8 cellular contexts compared by ENCODE assay signal in genomic region chr5:177447066-177447610, GRCh38. TPM values are rescaled to one million over a fixed set of nuclear protein-coding genes. Genes with fewer than 3 reads are reported as not detected.
DNase-seq lines count a peak whose midpoint lies in the region; ATAC-seq, FAIRE-seq and TF ChIP-seq lines count a peak whose summit lies in the region.

No MANE protein-coding gene starts in this region.

- H3F3A ChIP-seq in PC-3 (ENCODE audit: low read length, unreplicated experiment) = peaks cover 7% of the 10 kb centered on the region

- H3K4me2 ChIP-seq in PC-3 (ENCODE audit: low read length) = peak overlapping the region; percentile 97
- peak overlapping the region; percentile 97 for H3K4me2 ChIP-seq in osteoblast (ENCODE audit: insufficient read depth, low read length)

- H3K4me3 Mint-ChIP-seq in CD4-positive, CD25-positive, alpha-beta regulatory T cell = peak overlapping the region in 2 of 4 donors; percentile 46 to 97

- H3K27ac Mint-ChIP-seq in CD4-positive, CD25-positive, alpha-beta regulatory T cell = no peak overlapping the region

- no TSS peak for BruUV-seq in PC-3 (replicated peaks; lab: Mats Ljungman, UMichigan)

- peaks cover under 1% of the 10 kb centered on the region for H3K36me3 ChIP-seq in CD4-positive, CD25-positive, alpha-beta regulatory T cell (ENCODE audit: control insufficient read depth, insufficient read depth, low read length)
- H3K36me3 ChIP-seq in PC-3 (ENCODE audit: low read depth, low read length) = peaks cover 6% of the 10 kb centered on the region; the same call in 1 of the 2 replicates
- H3K36me3 ChIP-seq in osteoblast (ENCODE audit: insufficient read depth, low read length) = peaks cover 5% of the 10 kb centered on the region

- CTCF ChIA-PET in PC-3 (lab: Charles Lee) = interaction anchor here (0.5 to 1.6 kb wide), 7 partner anchors 10 to 311 kb away, joined by 3 to 18 read pairs (median 5); partner anchors contain the start of gene GRK6

- peak; percentile 19 to 35 for ATAC-seq in CD4-positive, CD25-positive, alpha-beta regulatory T cell (ENCODE audit: low read depth in 2 of 2)
- ATAC-seq in GM19395 (IDR thresholded peaks at IDR 0.05; ENCODE audit: unreplicated experiment) (peak; percentile 39), HG03442 (IDR thresholded peaks at IDR 0.05; ENCODE audit: unreplicated experiment) (peak; percentile 32), PC-3 (peak; percentile 19), foreskin keratinocyte (peak; percentile 4)

- peaks cover 52% of the 10 kb centered on the region for H3K4me1 ChIP-seq in CD4-positive, CD25-positive, alpha-beta regulatory T cell (ENCODE audit: control insufficient read depth, insufficient read depth, low read length, poor library complexity, severe bottlenecking)
- peaks cover 23% of the 10 kb centered on the region for H3K4me1 ChIP-seq in PC-3 (ENCODE audit: insufficient read depth, low read length)
- peaks cover 6% of the 10 kb centered on the region for H3K4me1 ChIP-seq in foreskin keratinocyte
- H3K4me1 ChIP-seq in osteoblast (ENCODE audit: insufficient read depth, low read length) = peaks cover 18% of the 10 kb centered on the region

- FAIRE-seq in GM19239 (lab: Jason Lieb, UNC) = no peak

- no peak overlapping the region for H3K4me3 ChIP-seq in CD4-positive, CD25-positive, alpha-beta regulatory T cell (ENCODE audit: low read depth, low read length)
- H3K4me3 ChIP-seq in PC-3 (ENCODE audit: low read length) (peak overlapping the region; percentile 82), osteoblast (ENCODE audit: insufficient read depth, low read length) (peak overlapping the region; percentile 82)

- POLR2A ChIA-PET in PC-3 (lab: Charles Lee; ENCODE audit: unreplicated experiment) = interaction anchor here (1.3 kb wide), 1 partner anchor 50 kb away, joined by 5 read pairs; the partner anchor contains the start of gene PDLIM7

- H2AFZ ChIP-seq in PC-3 (ENCODE audit: low read length) (no peak overlapping the region), osteoblast (ENCODE audit: low read length) (no peak overlapping the region)

- H4K20me1 ChIP-seq in PC-3 (ENCODE audit: low read length) (no peaks in the 10 kb centered on the region), osteoblast (ENCODE audit: insufficient read depth, low read length) (peaks cover 34% of the 10 kb centered on the region)

- no peak for TF ChIP-seq CTCF in PC-3 (conservative IDR thresholded peaks at IDR 0.05; ENCODE audit: low read depth, low read length)
- no peak for TF ChIP-seq CTCF in foreskin keratinocyte (conservative IDR thresholded peaks at IDR 0.05)
- no peak for TF ChIP-seq CTCF in osteoblast (IDR thresholded peaks at IDR 0.05; ENCODE audit: extremely low read depth, low read depth, low read length)

- no peaks in the 10 kb centered on the region for H3K9me3 ChIP-seq in CD4-positive, CD25-positive, alpha-beta regulatory T cell (ENCODE audit: control insufficient read depth in 2 of 2, low read length in 2 of 2)
- no peaks in the 10 kb centered on the region for H3K9me3 ChIP-seq in PC-3 (ENCODE audit: low read length)
- no peaks in the 10 kb centered on the region for H3K9me3 ChIP-seq in osteoblast (ENCODE audit: low read depth, low read length)

- H3K79me2 ChIP-seq in PC-3 (ENCODE audit: low read length) (peaks cover 48% of the 10 kb centered on the region), osteoblast (ENCODE audit: insufficient read depth, low read length) (peaks cover 15% of the 10 kb centered on the region)

- H3K9ac ChIP-seq in PC-3 (ENCODE audit: low read length) = peak overlapping the region; percentile 75

- H3K9me2 ChIP-seq in PC-3 (replicated peaks; ENCODE audit: low read length) = no peaks in the 10 kb centered on the region

- peaks cover 0 to 60% (median 35%) of the 10 kb centered on the region in 4 donors for H3K4me1 Mint-ChIP-seq in CD4-positive, CD25-positive, alpha-beta regulatory T cell

- H3K9me3 Mint-ChIP-seq in CD4-positive, CD25-positive, alpha-beta regulatory T cell = no peaks in the 10 kb centered on the region

- DNase-seq in CD4-positive, CD25-positive, alpha-beta regulatory T cell = peak; percentile 64 to 80 (median 75)
- DNase-seq in PC-3 (peak; percentile 60), foreskin keratinocyte (no peak), osteoblast (ENCODE audit: insufficient read length, low spot score, missing footprints) (peak; percentile 96), GM19239 (ENCODE audit: insufficient read length, low spot score) (no peak)
- peak; percentile 56 for DNase-seq in activated effector memory CD4-positive, alpha-beta T cell treated with Interleukin-2 at 50 U/mL for 16 hours

- peaks cover 4% of the 10 kb centered on the region for H3K36me3 Mint-ChIP-seq in CD4-positive, CD25-positive, alpha-beta regulatory T cell

- peaks cover 10% of the 10 kb centered on the region for H3K27me3 Mint-ChIP-seq in CD4-positive, CD25-positive, alpha-beta regulatory T cell

- no peaks in the 10 kb centered on the region for H3K27me3 ChIP-seq in CD4-positive, CD25-positive, alpha-beta regulatory T cell (ENCODE audit: control insufficient read depth, insufficient read depth, low read length)
- no peaks in the 10 kb centered on the region for H3K27me3 ChIP-seq in PC-3 (ENCODE audit: low read length)
- no peaks in the 10 kb centered on the region for H3K27me3 ChIP-seq in foreskin keratinocyte
- H3K27me3 ChIP-seq in osteoblast (ENCODE audit: insufficient read depth, low read length) = no peaks in the 10 kb centered on the region

- intact Hi-C loops in PC-3 (cut with micrococcal nuclease) = loop anchor here (2.0 kb wide), 2 partner anchors 20 to 128 kb away; partner anchors contain the start of gene GRK6

- peak overlapping the region; percentile 91 for H3K27ac ChIP-seq in CD4-positive, CD25-positive, alpha-beta regulatory T cell (ENCODE audit: insufficient read depth, low read length, poor library complexity, severe bottlenecking)
- H3K27ac ChIP-seq in PC-3 (ENCODE audit: low read length) (peak overlapping the region; percentile 85), foreskin keratinocyte (peak overlapping the region; percentile 69), osteoblast (ENCODE audit: low read depth, low read length) (peak overlapping the region; percentile 25)

RNA-seq across cellular contexts. Expression of gene PRR7, which starts 0.5 kb away (rescaled TPM):
- 21.8 TPM for total RNA-seq in CD4-positive, CD25-positive, alpha-beta regulatory T cell
- polyA plus RNA-seq in CD4-positive, CD25-positive, alpha-beta regulatory T cell = 10 to 100 TPM; 10.2 to 17.0 (median 11.7) TPM
- total RNA-seq in PC-3 (2014; rRNA removed) (40.6 and 47.2 TPM in 2 replicates), foreskin keratinocyte (2.4 and 3.0 TPM in 2 replicates), osteoblast (10.0 and 12.7 TPM in 2 replicates)
- 4.7 and 5.0 TPM in 2 replicates for polyA plus RNA-seq in foreskin keratinocyte

RNA-seq across cellular contexts. Expression of gene GRK6, which starts 20.7 kb away (rescaled TPM):
- total RNA-seq in CD4-positive, CD25-positive, alpha-beta regulatory T cell = 228 TPM
- polyA plus RNA-seq in CD4-positive, CD25-positive, alpha-beta regulatory T cell = 100 to 1,000 TPM in 2 of 4 donors, 10 to 100 TPM in 2; 79.2 to 127 (median 96.0) TPM
- 69.9 and 88.8 TPM in 2 replicates for total RNA-seq in PC-3 (2014; rRNA removed)
- total RNA-seq in foreskin keratinocyte = 49.4 and 58.1 TPM in 2 replicates
- polyA plus RNA-seq in foreskin keratinocyte = 44.7 and 50.5 TPM in 2 replicates
- total RNA-seq in osteoblast = 18.3 and 19.2 TPM in 2 replicates

RNA-seq across cellular contexts. Expression of gene DBN1, which starts 26.3 kb away (rescaled TPM):
- 2.3 TPM for total RNA-seq in CD4-positive, CD25-positive, alpha-beta regulatory T cell
- polyA plus RNA-seq in CD4-positive, CD25-positive, alpha-beta regulatory T cell = under 1 TPM in 1 of 4 donors, not detected in 3; 0.13 TPM
- 127 and 207 TPM in 2 replicates for total RNA-seq in PC-3 (2014; rRNA removed)
- 80.8 and 88.5 TPM in 2 replicates for total RNA-seq in foreskin keratinocyte
- 69.8 and 78.7 TPM in 2 replicates for polyA plus RNA-seq in foreskin keratinocyte
- 121 and 139 TPM in 2 replicates for total RNA-seq in osteoblast

RNA-seq across cellular contexts. Expression of gene F12, which starts 37.8 kb away (rescaled TPM):
- total RNA-seq in CD4-positive, CD25-positive, alpha-beta regulatory T cell = 0.35 TPM
- polyA plus RNA-seq in CD4-positive, CD25-positive, alpha-beta regulatory T cell = under 1 TPM in 3 of 4 donors, not detected in 1; 0.16 to 0.94 (median 0.20) TPM
- 31.0 and 36.8 TPM in 2 replicates for total RNA-seq in PC-3 (2014; rRNA removed)
- total RNA-seq in foreskin keratinocyte = 6.0 and 9.7 TPM in 2 replicates
- 11.8 and 12.3 TPM in 2 replicates for polyA plus RNA-seq in foreskin keratinocyte
- not detected in 2 replicates for total RNA-seq in osteoblast

RNA-seq across cellular contexts. Expression of gene PFN3, which starts 46.7 kb away (rescaled TPM):
- not detected for total RNA-seq in CD4-positive, CD25-positive, alpha-beta regulatory T cell
- not detected for polyA plus RNA-seq in CD4-positive, CD25-positive, alpha-beta regulatory T cell
- total RNA-seq in PC-3 (2014; rRNA removed) (not detected in 2 replicates), foreskin keratinocyte (not detected in 2 replicates), osteoblast (not detected in 2 replicates)
- not detected in 2 replicates for polyA plus RNA-seq in foreskin keratinocyte

Comparison
In these comparisons a context has a peak if more than half of its experiments do, and no peak if none do; other contexts are left out.
1. DNase-seq: peak in CD4-positive, CD25-positive, alpha-beta regulatory T cell (3 of 3), PC-3 (single experiment), activated effector memory CD4-positive, alpha-beta T cell treated with Interleukin-2 at 50 U/mL for 16 hours (single experiment) and osteoblast (single experiment); none in foreskin keratinocyte (0 of 2) and GM19239 (single experiment).
2. H3K27ac ChIP-seq: peak in every context shown above with its lines; median percentile 91 in CD4-positive, CD25-positive, alpha-beta regulatory T cell; 85 in PC-3; 69 in foreskin keratinocyte; 25 in osteoblast.
3. RNA of gene DBN1, which starts 26.3 kb away (total RNA-seq): 121 to 139 TPM in osteoblast, 127 to 207 TPM in PC-3 and 80.8 to 88.5 TPM in foreskin keratinocyte; 2.3 TPM in CD4-positive, CD25-positive, alpha-beta regulatory T cell (single experiment); every median in the first group is over 10 times any median in the second.
4. Peak in every context shown above with its lines, with median percentiles within 50 percentile points of each other: ATAC-seq.